ENCODE assay signal across 9 cellular contexts in genomic region chr21:17925900-17926299, GRCh38.
DNase-seq lines count a peak whose midpoint lies in the region; ATAC-seq lines count a peak whose summit lies in the region.
"Had no signal": no experiment of that assay in that cellular context is flagged by ENCODE, and none has a peak within 500 bp of the region (broad histone marks: within the 10 kb centered on the region; RNA-seq: fewer than 3 reads in every experiment).

No MANE protein-coding gene starts in this region.

- H3K4me3 Mint-ChIP-seq in natural killer cell treated with Interleukin-12 subunit alpha and Interleukin-12 subunit beta and Interleukin-15 and Interleukin-18, amount 100 ng/mL, for 72 hours: no peak overlapping the region
- no peak overlapping the region for H3K4me3 Mint-ChIP-seq in activated naive CD4-positive, alpha-beta T cell treated with anti-CD3 and anti-CD28 coated beads, Interleukin-2, amount 10 ng/mL, durations not matched to agents 7 days and 5 days
- H3K4me3 Mint-ChIP-seq: activated naive CD8-positive, alpha-beta T cell treated with anti-CD3 and anti-CD28 coated beads, Interleukin-2, amount 10 ng/mL, durations not matched to agents 7 days and 5 days had no signal

- H3K4me1 Mint-ChIP-seq in natural killer cell treated with Interleukin-12 subunit alpha and Interleukin-12 subunit beta and Interleukin-15 and Interleukin-18, amount 100 ng/mL, for 72 hours (ENCODE audit: low read depth in 2 of 2): peaks cover 8 to 10% of the 10 kb centered on the region in 2 donors
- no peaks in the 10 kb centered on the region for H3K4me1 Mint-ChIP-seq in activated naive CD4-positive, alpha-beta T cell treated with anti-CD3 and anti-CD28 coated beads, Interleukin-2, amount 10 ng/mL, durations not matched to agents 7 days and 5 days

- H3K27ac Mint-ChIP-seq in natural killer cell treated with Interleukin-12 subunit alpha and Interleukin-12 subunit beta and Interleukin-15 and Interleukin-18, amount 100 ng/mL, for 72 hours: no peak overlapping the region
- no peak overlapping the region for H3K27ac Mint-ChIP-seq in activated naive CD4-positive, alpha-beta T cell treated with anti-CD3 and anti-CD28 coated beads, Interleukin-2, amount 10 ng/mL, durations not matched to agents 7 days and 5 days
- H3K27ac Mint-ChIP-seq: activated naive CD8-positive, alpha-beta T cell treated with anti-CD3 and anti-CD28 coated beads, Interleukin-2, amount 10 ng/mL, durations not matched to agents 7 days and 5 days had no signal

- H3K9me3 Mint-ChIP-seq in natural killer cell treated with Interleukin-12 subunit alpha and Interleukin-12 subunit beta and Interleukin-15 and Interleukin-18, amount 100 ng/mL, for 72 hours: no peaks in the 10 kb centered on the region
- H3K9me3 Mint-ChIP-seq in activated naive CD4-positive, alpha-beta T cell treated with anti-CD3 and anti-CD28 coated beads, Interleukin-2, amount 10 ng/mL, durations not matched to agents 7 days and 5 days: no peaks in the 10 kb centered on the region
- H3K9me3 Mint-ChIP-seq: activated naive CD8-positive, alpha-beta T cell treated with anti-CD3 and anti-CD28 coated beads, Interleukin-2, amount 10 ng/mL, durations not matched to agents 7 days and 5 days had no signal

- no peaks in the 10 kb centered on the region for H3K36me3 Mint-ChIP-seq in natural killer cell treated with Interleukin-12 subunit alpha and Interleukin-12 subunit beta and Interleukin-15 and Interleukin-18, amount 100 ng/mL, for 72 hours
- no peaks in the 10 kb centered on the region for H3K36me3 Mint-ChIP-seq in activated naive CD4-positive, alpha-beta T cell treated with anti-CD3 and anti-CD28 coated beads, Interleukin-2, amount 10 ng/mL, durations not matched to agents 7 days and 5 days
- H3K36me3 Mint-ChIP-seq: activated naive CD8-positive, alpha-beta T cell treated with anti-CD3 and anti-CD28 coated beads, Interleukin-2, amount 10 ng/mL, durations not matched to agents 7 days and 5 days had no signal

- CTCF ChIA-PET in activated naive CD4-positive, alpha-beta T cell treated with anti-CD3 and anti-CD28 coated beads, Interleukin-2, amount 10 ng/mL, durations not matched to agents 7 days and 5 days (lab: Charles Lee): interaction anchor here (0.7 to 3.5 kb wide), 13 partner anchors 9 to 251 kb away, joined by 3 to 26 read pairs (median 4); no protein-coding TSS in a partner anchor

- DNase-seq in GM03348 (ENCODE audit: low spot score): peak; percentile 28
- peak; percentile 10 for DNase-seq in NCI-H128 (lab: John Stamatoyannopoulos, UW; ENCODE audit: unreplicated experiment)
- DNase-seq in astrocyte of the hippocampus (ENCODE audit: low read depth, low spot score): peak; percentile 39
- DNase-seq in myocyte (ENCODE audit: low read depth): peak; percentile 42
- DNase-seq in natural killer cell treated with Interleukin-12 subunit alpha and Interleukin-12 subunit beta and Interleukin-15 and Interleukin-18, amount 100 ng/mL, for 72 hours (ENCODE audit: low spot score): no peak
- DNase-seq in NCI-H510A (lab: John Stamatoyannopoulos, UW): no peak
- DNase-seq in retina: no peak
- DNase-seq in activated naive CD4-positive, alpha-beta T cell treated with anti-CD3 and anti-CD28 coated beads, Interleukin-2, amount 10 ng/mL, durations not matched to agents 7 days and 5 days: no peak
- DNase-seq: activated naive CD8-positive, alpha-beta T cell treated with anti-CD3 and anti-CD28 coated beads, Interleukin-2, amount 10 ng/mL, durations not matched to agents 7 days and 5 days had no signal

- no peak for ATAC-seq in natural killer cell treated with Interleukin-12 subunit alpha and Interleukin-12 subunit beta and Interleukin-15 and Interleukin-18, amount 100 ng/mL, for 72 hours

- peaks cover 6 to 10% of the 10 kb centered on the region in 2 donors for H3K27me3 Mint-ChIP-seq in natural killer cell treated with Interleukin-12 subunit alpha and Interleukin-12 subunit beta and Interleukin-15 and Interleukin-18, amount 100 ng/mL, for 72 hours
- peaks cover 8% of the 10 kb centered on the region for H3K27me3 Mint-ChIP-seq in activated naive CD4-positive, alpha-beta T cell treated with anti-CD3 and anti-CD28 coated beads, Interleukin-2, amount 10 ng/mL, durations not matched to agents 7 days and 5 days
- H3K27me3 Mint-ChIP-seq: activated naive CD8-positive, alpha-beta T cell treated with anti-CD3 and anti-CD28 coated beads, Interleukin-2, amount 10 ng/mL, durations not matched to agents 7 days and 5 days had no signal

Comparison
In these comparisons a context has a peak if more than half of its experiments do, and no peak if none do; other contexts are left out.
1. DNase-seq: peak in GM03348 (single experiment), NCI-H128 (single experiment), astrocyte of the hippocampus (single experiment) and myocyte (single experiment); none in natural killer cell treated with Interleukin-12 subunit alpha and Interleukin-12 subunit beta and Interleukin-15 and Interleukin-18, amount 100 ng/mL, for 72 hours (single experiment), NCI-H510A (single experiment), retina (single experiment) and activated naive CD4-positive, alpha-beta T cell treated with anti-CD3 and anti-CD28 coated beads, Interleukin-2, amount 10 ng/mL, durations not matched to agents 7 days and 5 days (single experiment).